In genomic region chr2:207481924-207482323, GRCh38 we compare ENCODE assay signal across 1 cellular context.
TF ChIP-seq lines count a peak whose summit lies in the region.

No MANE protein-coding gene starts in this region.

TF ChIP-seq in GM23338, 12 proteins besides CTCF, POLR2A, EP300 and RAD21 (continued from another document):
- TF ChIP-seq ETS1 (IDR thresholded peaks at IDR 0.05): no peak
- no peak for TF ChIP-seq EZH2phosphoT487 (IDR thresholded peaks at IDR 0.05; ENCODE audit: unreplicated experiment)
- no peak for TF ChIP-seq REST (IDR thresholded peaks at IDR 0.05; ENCODE audit: unreplicated experiment)
TF ChIP-seq in GM23338: peak in this region for 0.
